In the genomic region with DNA sequence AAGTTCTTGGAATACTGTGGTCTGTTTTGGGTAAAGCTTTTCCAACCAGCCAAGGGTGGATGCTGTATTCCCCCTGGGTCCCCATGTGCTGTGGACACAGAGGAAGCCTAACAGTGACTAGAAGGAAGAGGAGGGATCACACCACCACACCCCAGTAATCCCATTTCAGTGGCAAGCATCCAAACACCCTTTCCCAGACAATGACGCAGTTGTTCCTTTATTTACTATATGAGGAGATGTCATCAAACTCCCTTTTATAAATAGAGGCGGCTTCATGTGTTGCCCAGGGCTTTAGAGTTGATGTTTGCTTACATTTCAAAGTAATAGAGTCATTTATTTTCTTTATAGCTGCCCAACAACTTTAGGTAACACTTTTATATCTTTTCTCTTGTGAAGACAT, we compare ENCODE assay signal across 2 cellular contexts.
TF ChIP-seq lines count a peak whose summit lies in the region.

No MANE protein-coding gene starts in this region.

TF ChIP-seq in HEK293T, 16 proteins besides CTCF, POLR2A, EP300 and RAD21 (continued from another document):
- TF ChIP-seq, protein P1, sequence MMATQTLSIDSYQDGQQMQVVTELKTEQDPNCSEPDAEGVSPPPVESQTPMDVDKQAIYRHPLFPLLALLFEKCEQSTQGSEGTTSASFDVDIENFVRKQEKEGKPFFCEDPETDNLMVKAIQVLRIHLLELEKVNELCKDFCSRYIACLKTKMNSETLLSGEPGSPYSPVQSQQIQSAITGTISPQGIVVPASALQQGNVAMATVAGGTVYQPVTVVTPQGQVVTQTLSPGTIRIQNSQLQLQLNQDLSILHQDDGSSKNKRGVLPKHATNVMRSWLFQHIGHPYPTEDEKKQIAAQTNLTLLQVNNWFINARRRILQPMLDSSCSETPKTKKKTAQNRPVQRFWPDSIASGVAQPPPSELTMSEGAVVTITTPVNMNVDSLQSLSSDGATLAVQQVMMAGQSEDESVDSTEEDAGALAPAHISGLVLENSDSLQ (IDR thresholded peaks at IDR 0.05), result no peak
- no peak for TF ChIP-seq L3MBTL2 (conservative IDR thresholded peaks at IDR 0.05)
- TF ChIP-seq ELF4 (IDR thresholded peaks at IDR 0.05), result no peak
- no peak for TF ChIP-seq FOXM1 (IDR thresholded peaks at IDR 0.05; ENCODE audit: borderline replicate concordance)

TF ChIP-seq in K562, 482 proteins besides CTCF, POLR2A, EP300 and RAD21 (continued from another document):
- TF ChIP-seq, protein P2, sequence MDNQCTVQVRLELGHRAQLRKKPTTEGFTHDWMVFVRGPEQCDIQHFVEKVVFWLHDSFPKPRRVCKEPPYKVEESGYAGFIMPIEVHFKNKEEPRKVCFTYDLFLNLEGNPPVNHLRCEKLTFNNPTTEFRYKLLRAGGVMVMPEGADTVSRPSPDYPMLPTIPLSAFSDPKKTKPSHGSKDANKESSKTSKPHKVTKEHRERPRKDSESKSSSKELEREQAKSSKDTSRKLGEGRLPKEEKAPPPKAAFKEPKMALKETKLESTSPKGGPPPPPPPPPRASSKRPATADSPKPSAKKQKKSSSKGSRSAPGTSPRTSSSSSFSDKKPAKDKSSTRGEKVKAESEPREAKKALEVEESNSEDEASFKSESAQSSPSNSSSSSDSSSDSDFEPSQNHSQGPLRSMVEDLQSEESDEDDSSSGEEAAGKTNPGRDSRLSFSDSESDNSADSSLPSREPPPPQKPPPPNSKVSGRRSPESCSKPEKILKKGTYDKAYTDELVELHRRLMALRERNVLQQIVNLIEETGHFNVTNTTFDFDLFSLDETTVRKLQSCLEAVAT (IDR thresholded peaks at IDR 0.05), result no peak
- no peak for TF ChIP-seq CSDE1 (IDR thresholded peaks at IDR 0.05)
- no peak for TF ChIP-seq JUND (IDR thresholded peaks at IDR 0.05; ENCODE audit: borderline replicate concordance, low read depth, low read length)
- TF ChIP-seq JUND (tag; IDR thresholded peaks at IDR 0.05; ENCODE audit: borderline replicate concordance, low read depth, low read length), result no peak
- TF ChIP-seq SMC3 (conservative IDR thresholded peaks at IDR 0.05; ENCODE audit: insufficient read depth, low read depth, low read length), result no peak
- no peak for TF ChIP-seq SRF (CRISPR knock-in tag; IDR thresholded peaks at IDR 0.05)
- no peak for TF ChIP-seq THRAP3 (IDR thresholded peaks at IDR 0.05; ENCODE audit: borderline replicate concordance)
- no peak for TF ChIP-seq PHF20 (IDR thresholded peaks at IDR 0.05; ENCODE audit: partially characterized antibody)
- TF ChIP-seq KLF10 (CRISPR knock-in tag; IDR thresholded peaks at IDR 0.05), result no peak
